9 cellular contexts compared by ENCODE assay signal in the genomic region with DNA sequence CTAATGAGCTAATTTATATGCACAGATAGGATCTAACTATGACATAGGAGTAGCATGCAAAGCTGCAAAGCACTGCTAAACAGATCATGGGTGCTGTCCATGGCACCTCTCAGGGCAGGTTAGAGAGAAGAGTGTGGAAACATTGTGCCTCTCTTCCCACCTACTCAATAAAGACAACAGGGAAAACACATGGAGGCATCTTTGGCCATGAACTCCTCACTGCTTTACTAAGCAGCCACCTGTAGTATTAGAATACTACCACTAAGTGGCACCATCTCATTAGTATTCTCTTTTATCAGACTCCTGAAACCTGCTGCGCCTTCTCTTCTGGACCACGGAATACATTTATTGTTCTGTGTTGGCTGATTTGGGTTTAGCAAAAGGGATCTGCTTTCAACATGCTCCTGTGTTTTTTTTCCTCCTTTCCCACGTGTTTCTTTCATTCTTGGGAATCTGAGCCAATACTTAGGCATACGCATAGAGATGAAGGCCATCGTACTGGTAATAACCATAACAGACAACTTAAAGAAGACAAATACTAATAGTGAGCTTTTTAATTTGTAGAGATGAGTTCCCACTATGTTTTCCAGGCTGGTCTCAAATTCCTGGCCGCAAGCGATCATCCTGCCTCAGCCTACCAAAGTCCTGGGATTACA. TPM values are rescaled to one million over a fixed set of nuclear protein-coding genes. Genes with fewer than 3 reads are reported as not detected.
A peak's percentile ranks its signal among the peaks of the same experiment; 100 is the strongest.
DNase-seq lines count a peak whose midpoint lies in the region; ATAC-seq, FAIRE-seq and TF ChIP-seq lines count a peak whose summit lies in the region.
"Had no signal": no experiment of that assay in that cellular context is flagged by ENCODE, and none has a peak within 500 bp of the region (broad histone marks: within the 10 kb centered on the region; RNA-seq: fewer than 3 reads in every experiment).

No MANE protein-coding gene starts in this region.

- no peaks in the 10 kb centered on the region for H3K36me3 Mint-ChIP-seq in activated CD8-positive, alpha-beta memory T cell treated with anti-CD3 and anti-CD28 coated beads, Interleukin-2, amount 10 ng/mL, durations not matched to agents 7 days and 5 days

- H3K4me2 ChIP-seq in KMS-11 (no peak overlapping the region), OCI-LY7 (ENCODE audit: low read length) (no peak overlapping the region)

- H3K79me2 ChIP-seq in KMS-11 (ENCODE audit: insufficient read depth, low read depth) (no peaks in the 10 kb centered on the region), OCI-LY7 (ENCODE audit: insufficient read depth, low read depth, low read length) (no peaks in the 10 kb centered on the region)

- no peak overlapping the region for H3K4me3 Mint-ChIP-seq in activated CD8-positive, alpha-beta memory T cell treated with anti-CD3 and anti-CD28 coated beads, Interleukin-2, amount 10 ng/mL, durations not matched to agents 7 days and 5 days

- H3K27me3 Mint-ChIP-seq in activated CD8-positive, alpha-beta memory T cell treated with anti-CD3 and anti-CD28 coated beads, Interleukin-2, amount 10 ng/mL, durations not matched to agents 7 days and 5 days, result peaks cover 38% of the 10 kb centered on the region

- no peaks in the 10 kb centered on the region for H3K36me3 ChIP-seq in KMS-11 (ENCODE audit: insufficient read depth)
- no peaks in the 10 kb centered on the region for H3K36me3 ChIP-seq in OCI-LY7 (ENCODE audit: insufficient read depth, low read length)
- H3K36me3 ChIP-seq in lower lobe of right lung, result no peaks in the 10 kb centered on the region
- H3K36me3 ChIP-seq in aorta (ENCODE audit: control insufficient read depth in 1 of 2, insufficient read depth in 2 of 2, low read length in 1 of 2), result no peaks in the 10 kb centered on the region

- no peak for TF ChIP-seq POLR2A in H54 (IDR thresholded peaks at IDR 0.05; ENCODE audit: low read depth, low read length)

- H3K27ac ChIP-seq in KMS-11 (no peak overlapping the region), OCI-LY7 (ENCODE audit: low read depth, low read length, poor library complexity, severe bottlenecking) (no peak overlapping the region), coronary artery (peak overlapping the region in 1 of 2 donors; percentile 30), lower lobe of right lung (no peak overlapping the region), aorta (ENCODE audit: low read depth in 1 of 2, low read length in 2 of 2) (no peak overlapping the region)

- no TSS peak for BruUV-seq in OCI-LY7 (replicated peaks; lab: Mats Ljungman, UMichigan)

- DNase-seq in activated CD8-positive, alpha-beta memory T cell treated with anti-CD3 and anti-CD28 coated beads, Interleukin-2, amount 10 ng/mL, durations not matched to agents 7 days and 5 days, result no peak
- no peak for DNase-seq in activated CD8-positive, alpha-beta memory T cell treated with anti-CD3 and anti-CD28 coated beads, Interleukin-2, amount 50 U/mL, for 4 hours
- DNase-seq in H54 (ENCODE audit: insufficient read length, low spot score) (peak; percentile 6), OCI-LY7 (ENCODE audit: low spot score) (peak; percentile 70), coronary artery (ENCODE audit: low spot score) (no peak), lower lobe of right lung (no peak), aorta (no peak)

- H2AFZ ChIP-seq in KMS-11 (ENCODE audit: low read depth) (no peak overlapping the region), OCI-LY7 (ENCODE audit: low read length) (no peak overlapping the region)

- no peak overlapping the region for H3K9ac ChIP-seq in KMS-11

- H3K4me3 ChIP-seq in KMS-11 (IDR thresholded peaks at IDR 0.05; ENCODE audit: insufficient read depth, low read depth, low read length) (no peak overlapping the region), OCI-LY7 (ENCODE audit: low read depth, low read length, poor library complexity, severe bottlenecking) (no peak overlapping the region), coronary artery (no peak overlapping the region), lower lobe of right lung (no peak overlapping the region), aorta (ENCODE audit: low read length in 2 of 2) (no peak overlapping the region)

- no peaks in the 10 kb centered on the region for H3K27me3 ChIP-seq in KMS-11 (ENCODE audit: insufficient read depth, low read depth)
- no peaks in the 10 kb centered on the region for H3K27me3 ChIP-seq in lower lobe of right lung (ENCODE audit: low read depth)
- no peaks in the 10 kb centered on the region for H3K27me3 ChIP-seq in aorta (ENCODE audit: control insufficient read depth in 1 of 2, insufficient read depth in 2 of 2, low read length in 1 of 2)

- 16 to 22% methylated on average over 7 of the region's 7 CpGs for WGBS in aorta, 2 donors

- ATAC-seq in activated CD8-positive, alpha-beta memory T cell treated with anti-CD3 and anti-CD28 coated beads, Interleukin-2, amount 10 ng/mL, durations not matched to agents 7 days and 5 days, result peak; percentile 71
- peak; percentile 85 to 88 for ATAC-seq in lower lobe of right lung
- peak; percentile 90 for ATAC-seq in aorta (ENCODE audit: low FRiP score)

- FAIRE-seq in H54 (lab: Jason Lieb, UNC), result peak; percentile 41
- FAIRE-seq: frontal cortex had no signal

- CTCF ChIA-PET in activated CD8-positive, alpha-beta memory T cell treated with anti-CD3 and anti-CD28 coated beads, Interleukin-2, amount 10 ng/mL, durations not matched to agents 7 days and 5 days (lab: Charles Lee), result interaction anchor here (0.6 to 8.0 kb wide), 10 partner anchors 10 to 676 kb away, joined by 3 to 130 read pairs (median 4); partner anchors contain the start of genes HDDC2, HEY2 and TRMT11
- CTCF ChIA-PET in OCI-LY7 (lab: Charles Lee; ENCODE audit: unreplicated experiment), result interaction anchor here (1.3 kb wide), 1 partner anchor 446 kb away, joined by 4 read pairs; no protein-coding TSS in a partner anchor

- H3K27ac Mint-ChIP-seq in activated CD8-positive, alpha-beta memory T cell treated with anti-CD3 and anti-CD28 coated beads, Interleukin-2, amount 10 ng/mL, durations not matched to agents 7 days and 5 days, result no peak overlapping the region

- POLR2A ChIA-PET in OCI-LY7 (lab: Charles Lee), result interaction anchor here (0.6 to 0.8 kb wide), 3 partner anchors 420 to 663 kb away, joined by 3 read pairs; no protein-coding TSS in a partner anchor

- intact Hi-C loops in OCI-LY7 (cut with micrococcal nuclease; ENCODE audit: unreplicated experiment) (loop anchor here (1.0 to 10.0 kb wide), 5 partner anchors 181 to 661 kb away; no protein-coding TSS in a partner anchor), lower lobe of right lung (cut with DNase I) (loop anchor here (5.0 kb wide), 1 partner anchor 441 kb away; no protein-coding TSS in a partner anchor), aorta (cut with DNase I) (loop anchor here (2.0 to 10.0 kb wide), 4 partner anchors 264 to 661 kb away; partner anchors contain the start of gene HINT3 (in 1 of the 2))

- no peaks in the 10 kb centered on the region for H3K9me3 ChIP-seq in OCI-LY7 (ENCODE audit: low read length)
- H3K9me3 ChIP-seq in lower lobe of right lung, result no peaks in the 10 kb centered on the region
- H3K9me3 ChIP-seq in aorta (ENCODE audit: control insufficient read depth, low read length), result no peaks in the 10 kb centered on the region

- TF ChIP-seq CTCF in KMS-11 (conservative IDR thresholded peaks at IDR 0.05; ENCODE audit: low read depth, low read length) (peak; percentile 68), OCI-LY7 (conservative IDR thresholded peaks at IDR 0.05; ENCODE audit: low read length) (peak; percentile 84), coronary artery (IDR thresholded peaks at IDR 0.05) (peak; percentile 78), lower lobe of right lung (IDR thresholded peaks at IDR 0.05) (peak; percentile 88)

- H3K4me1 ChIP-seq in KMS-11 (ENCODE audit: low read depth, poor library complexity, severe bottlenecking) (no peaks in the 10 kb centered on the region), OCI-LY7 (ENCODE audit: insufficient read depth, low read length, poor library complexity, severe bottlenecking) (no peaks in the 10 kb centered on the region), lower lobe of right lung (no peaks in the 10 kb centered on the region), aorta (ENCODE audit: control insufficient read depth in 1 of 2, insufficient read depth in 2 of 2, low read length in 2 of 2) (peaks cover 2% of the 10 kb centered on the region in 2 donors)

- H4K20me1 ChIP-seq in KMS-11 (ENCODE audit: insufficient read depth) (no peaks in the 10 kb centered on the region), OCI-LY7 (ENCODE audit: insufficient read depth, low read length) (no peaks in the 10 kb centered on the region)

- no peaks in the 10 kb centered on the region for H3K9me2 ChIP-seq in OCI-LY7 (ENCODE audit: insufficient read depth, low read length)

- no peaks in the 10 kb centered on the region for H3K9me3 Mint-ChIP-seq in activated CD8-positive, alpha-beta memory T cell treated with anti-CD3 and anti-CD28 coated beads, Interleukin-2, amount 10 ng/mL, durations not matched to agents 7 days and 5 days (ENCODE audit: low read depth)

- peaks cover 16% of the 10 kb centered on the region for H3K4me1 Mint-ChIP-seq in activated CD8-positive, alpha-beta memory T cell treated with anti-CD3 and anti-CD28 coated beads, Interleukin-2, amount 10 ng/mL, durations not matched to agents 7 days and 5 days

RNA-seq across cellular contexts. Expression of gene HDDC2, which starts 9.4 kb away (rescaled TPM):
- total RNA-seq in activated CD8-positive, alpha-beta memory T cell treated with anti-CD3 and anti-CD28 coated beads, Interleukin-2, amount 10 ng/mL, durations not matched to agents 7 days and 5 days, result 10 to 100 TPM; 57.8 to 61.7 TPM
- total RNA-seq in OCI-LY7 (2014; rRNA removed; shearing (Covaris generic)), result 75.1 and 88.6 TPM in 2 replicates
- total RNA-seq in OCI-LY7 (2022) (119 and 121 TPM in 2 replicates), lower lobe of right lung (55.4 TPM), aorta (10 to 100 TPM; 48.0 to 60.9 TPM)
- 100 to 1,000 TPM in 1 of 2 donors, 10 to 100 TPM in 1; 89.7 to 157 TPM for polyA plus RNA-seq in aorta

Comparison
In these comparisons a context has a peak if more than half of its experiments do, and no peak if none do; other contexts are left out.
1. DNase-seq: peak in H54 (single experiment) and OCI-LY7 (single experiment); none in activated CD8-positive, alpha-beta memory T cell treated with anti-CD3 and anti-CD28 coated beads, Interleukin-2, amount 10 ng/mL, durations not matched to agents 7 days and 5 days (single experiment), activated CD8-positive, alpha-beta memory T cell treated with anti-CD3 and anti-CD28 coated beads, Interleukin-2, amount 50 U/mL, for 4 hours (single experiment), coronary artery (single experiment), lower lobe of right lung (single experiment) and aorta (0 of 2).
2. Peak in every context shown above with its lines, with median percentiles within 50 percentile points of each other: ATAC-seq and CTCF ChIP-seq.